8 cellular contexts compared by ENCODE assay signal in the genomic region with DNA sequence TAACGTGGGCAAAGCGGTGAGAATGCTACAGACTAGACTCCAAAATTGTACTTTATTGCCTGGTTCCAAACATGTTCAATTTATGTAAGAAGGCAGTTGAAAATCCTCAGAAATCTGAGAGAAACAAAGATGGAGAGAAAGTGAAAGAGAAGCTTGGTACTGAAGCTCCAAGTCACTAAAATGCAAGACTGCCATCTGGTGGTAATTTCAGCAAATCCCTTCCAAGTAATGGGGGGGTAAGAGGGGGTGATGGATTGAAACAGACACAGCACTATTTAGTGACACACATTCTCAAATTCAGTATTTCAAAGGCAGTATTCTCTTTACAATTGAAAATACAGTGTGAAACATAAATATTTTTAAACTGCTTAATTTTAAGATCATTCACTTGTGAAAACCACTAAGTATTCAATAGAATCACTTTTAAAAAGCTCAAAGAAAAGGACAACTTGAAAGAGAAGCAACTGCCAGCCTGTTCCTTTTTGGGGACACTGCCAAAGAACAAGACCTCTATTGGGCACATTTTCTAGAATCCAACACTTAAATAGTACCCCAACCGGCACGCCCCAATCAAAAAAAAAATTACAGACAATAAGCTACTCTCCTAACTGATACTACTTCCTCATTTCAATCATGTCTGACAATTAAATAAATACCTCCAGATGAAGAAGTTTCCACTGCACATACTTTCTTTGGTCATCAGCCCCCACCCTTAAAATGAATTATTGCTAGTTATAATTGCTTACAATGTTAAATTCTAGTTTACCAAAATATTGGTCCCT.
DNase-seq lines count a peak whose midpoint lies in the region; ATAC-seq and TF ChIP-seq lines count a peak whose summit lies in the region.

No MANE protein-coding gene starts in this region.

- H3K4me1 ChIP-seq in Peyer's patch = no peaks in the 10 kb centered on the region
- no peaks in the 10 kb centered on the region for H3K4me1 ChIP-seq in smooth muscle cell (ENCODE audit: low read depth)

- H3K4me2 ChIP-seq in smooth muscle cell = peak overlapping the region; percentile 62

- peak; percentile 88 for ATAC-seq in GM21825 (IDR thresholded peaks at IDR 0.05; ENCODE audit: unreplicated experiment)

- H4K20me1 ChIP-seq in smooth muscle cell (ENCODE audit: low read depth) = no peaks in the 10 kb centered on the region

- H2AFZ ChIP-seq in smooth muscle cell (ENCODE audit: low read depth) = peak overlapping the region; percentile 79

- no peak overlapping the region for H3K27ac ChIP-seq in Peyer's patch
- no peak overlapping the region for H3K27ac ChIP-seq in smooth muscle cell (ENCODE audit: low read depth)

- peak; percentile 15 for DNase-seq in activated naive CD4-positive, alpha-beta T cell treated with Interleukin-2 at 50 U/mL for 16 hours
- DNase-seq in activated naive CD4-positive, alpha-beta T cell (lab: John Stamatoyannopoulos, UW) = no peak
- DNase-seq in KBM-7 (peak; percentile 66), Peyer's patch (no peak), brain pericyte (ENCODE audit: low read depth, low spot score) (peak; percentile 40), iPS-NIHi11 (ENCODE audit: low spot score) (peak; percentile 85), smooth muscle cell (lab: John Stamatoyannopoulos, UW; ENCODE audit: unreplicated experiment) (no peak)

- H3K79me2 ChIP-seq in smooth muscle cell (ENCODE audit: low read depth) = no peaks in the 10 kb centered on the region

- H3K4me3 ChIP-seq in Peyer's patch = no peak overlapping the region
- peak overlapping the region; percentile 21 for H3K4me3 ChIP-seq in smooth muscle cell

- no peak overlapping the region for H3K9ac ChIP-seq in smooth muscle cell (ENCODE audit: low read depth)

- H3F3A ChIP-seq in smooth muscle cell (ENCODE audit: low read depth) = no peaks in the 10 kb centered on the region

- H3K9me3 ChIP-seq in Peyer's patch (no peaks in the 10 kb centered on the region), smooth muscle cell (replicated peaks; ENCODE audit: low read depth) (no peaks in the 10 kb centered on the region)

- 67% methylated on average over 4 of the region's 4 CpGs for WGBS in smooth muscle cell (ENCODE audit: low lambda C conversion rate)

- TF ChIP-seq POLR2A in Peyer's patch (IDR thresholded peaks at IDR 0.05) = no peak

- in situ Hi-C loops in KBM-7 (cut with MboI; ENCODE audit: low pct_unique_long_range_greater_than_20kb, low sequenced_read_pairs) = no loop called here

- no peaks in the 10 kb centered on the region for H3K27me3 ChIP-seq in Peyer's patch
- no peaks in the 10 kb centered on the region for H3K27me3 ChIP-seq in smooth muscle cell (ENCODE audit: low read depth)

- TF ChIP-seq CTCF in Peyer's patch (IDR thresholded peaks at IDR 0.05) (peak; percentile 58 to 83 (median 72)), smooth muscle cell (IDR thresholded peaks at IDR 0.05; ENCODE audit: borderline replicate concordance, insufficient read depth, poor library complexity, severe bottlenecking) (peak; percentile 78)

- H3K36me3 ChIP-seq in Peyer's patch = no peaks in the 10 kb centered on the region
- H3K36me3 ChIP-seq in smooth muscle cell (ENCODE audit: low read depth) = no peaks in the 10 kb centered on the region

Comparison
In these comparisons a context has a peak if more than half of its experiments do, and no peak if none do; other contexts are left out.
1. DNase-seq: peak in activated naive CD4-positive, alpha-beta T cell treated with Interleukin-2 at 50 U/mL for 16 hours (single experiment), KBM-7 (single experiment), brain pericyte (single experiment) and iPS-NIHi11 (single experiment); none in activated naive CD4-positive, alpha-beta T cell (0 of 4), Peyer's patch (0 of 3) and smooth muscle cell (single experiment).